ENCODE assay signal across 8 cellular contexts in genomic region chr3:56725175-56725574, GRCh38. TPM values are rescaled to one million over a fixed set of nuclear protein-coding genes. Genes with fewer than 3 reads are reported as not detected.
DNase-seq lines count a peak whose midpoint lies in the region; ATAC-seq and TF ChIP-seq lines count a peak whose summit lies in the region.

No MANE protein-coding gene starts in this region.

- H3K79me2 ChIP-seq in Karpas-422 (ENCODE audit: low read length): no peaks in the 10 kb centered on the region

- no peak overlapping the region for H2AFZ ChIP-seq in Karpas-422 (ENCODE audit: low read length)

- no peak overlapping the region for H3K27ac ChIP-seq in tibial artery
- no peak overlapping the region for H3K27ac ChIP-seq in Karpas-422 (ENCODE audit: low read length)

- intact Hi-C loops in tibial artery (cut with DNase I; ENCODE audit: low total_unique reads): no loop called here

- no peaks in the 10 kb centered on the region for H3K27me3 ChIP-seq in tibial artery
- H3K27me3 ChIP-seq in Karpas-422 (ENCODE audit: low read length): no peaks in the 10 kb centered on the region

- DNase-seq in activated T-cell treated with anti-CD3 and anti-CD28 coated beads for 24 hours (ENCODE audit: low read depth) (peak; percentile 56), tibial artery (no peak), NCI-H2029 treated with DMSO at 0.1 percent for 48 hours (lab: John Stamatoyannopoulos, UW) (no peak), Karpas-422 (no peak), NCI-H446 (lab: John Stamatoyannopoulos, UW) (no peak)
- peak; percentile 19 to 43 for DNase-seq in stimulated activated CD4-positive, alpha-beta T cell treated with anti-CD3 and anti-CD28 coated beads, Interleukin-4, amount 100 ng/mL, for 4 hours

- H3K36me3 ChIP-seq in tibial artery (peaks cover 0 to 34% (median 20%) of the 10 kb centered on the region in 3 donors), Karpas-422 (ENCODE audit: insufficient read depth, low read length) (no peaks in the 10 kb centered on the region)

- H3K4me3 ChIP-seq in tibial artery (no peak overlapping the region), Karpas-422 (ENCODE audit: low read length) (no peak overlapping the region)

- H3K4me1 ChIP-seq in tibial artery (no peaks in the 10 kb centered on the region), Karpas-422 (ENCODE audit: low read length) (no peaks in the 10 kb centered on the region)

- H3K9me3 ChIP-seq in tibial artery (no peaks in the 10 kb centered on the region), Karpas-422 (ENCODE audit: low read length) (no peaks in the 10 kb centered on the region)

- H3K9ac ChIP-seq in Karpas-422 (ENCODE audit: low read length): no peak overlapping the region

- H4K20me1 ChIP-seq in Karpas-422 (ENCODE audit: insufficient read depth, low read depth, low read length): no peaks in the 10 kb centered on the region

- ATAC-seq in GM19324 (IDR thresholded peaks at IDR 0.05; ENCODE audit: low FRiP score, unreplicated experiment) (peak; percentile 95), HG03196 (IDR thresholded peaks at IDR 0.05; ENCODE audit: unreplicated experiment) (peak; percentile 95)

- no peak for TF ChIP-seq CTCF in tibial artery (IDR thresholded peaks at IDR 0.05)

- H3K9me2 ChIP-seq in Karpas-422 (replicated peaks; ENCODE audit: insufficient read depth, low read length): no peaks in the 10 kb centered on the region

- H3K4me2 ChIP-seq in Karpas-422 (ENCODE audit: low read depth, low read length, poor library complexity, severe bottlenecking): no peak overlapping the region

RNA-seq across cellular contexts. Expression of gene TASOR, which starts 42.1 kb away (rescaled TPM):
- total RNA-seq in Karpas-422 (2014; rRNA removed; shearing (Covaris generic); ENCODE audit: low replicate concordance): 87.5 and 112 TPM in 2 replicates

Comparison
In these comparisons a context has a peak if more than half of its experiments do, and no peak if none do; other contexts are left out.
1. DNase-seq: peak in activated T-cell treated with anti-CD3 and anti-CD28 coated beads for 24 hours (single experiment) and stimulated activated CD4-positive, alpha-beta T cell treated with anti-CD3 and anti-CD28 coated beads, Interleukin-4, amount 100 ng/mL, for 4 hours (2 of 2); none in tibial artery (0 of 2), NCI-H2029 treated with DMSO at 0.1 percent for 48 hours (single experiment), Karpas-422 (single experiment) and NCI-H446 (0 of 2).